16 cellular contexts compared by ENCODE assay signal in the genomic region with DNA sequence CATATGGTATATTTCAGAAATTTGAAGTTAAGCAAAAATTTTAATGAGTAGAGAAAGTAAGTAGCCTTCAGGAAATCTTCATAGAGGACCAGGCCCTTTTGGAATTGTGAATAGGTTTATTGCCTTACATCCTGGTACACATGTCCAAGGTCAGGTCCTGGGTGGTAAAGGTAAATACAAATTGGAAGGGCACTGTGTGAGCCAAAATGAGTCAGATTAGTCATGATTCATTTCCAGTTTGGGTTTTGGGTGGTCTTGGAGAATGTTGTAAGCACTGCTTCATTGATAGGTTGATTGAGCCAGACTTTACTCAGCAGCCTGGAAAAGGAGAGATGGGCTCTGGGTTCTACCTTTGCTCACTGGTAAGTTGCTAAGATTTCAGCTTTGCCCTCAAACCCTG.
DNase-seq lines count a peak whose midpoint lies in the region; ATAC-seq, FAIRE-seq and TF ChIP-seq lines count a peak whose summit lies in the region.
"Had no signal": no experiment of that assay in that cellular context is flagged by ENCODE, and none has a peak within 500 bp of the region (broad histone marks: within the 10 kb centered on the region; RNA-seq: fewer than 3 reads in every experiment).

No MANE protein-coding gene starts in this region.

- H3K9me3 ChIP-seq in cardiac muscle cell (ENCODE audit: low read depth) (no peaks in the 10 kb centered on the region), T-helper 17 cell (ENCODE audit: control insufficient read depth, low read length, poor library complexity, severe bottlenecking) (no peaks in the 10 kb centered on the region), HepG2 (ENCODE audit: low read length) (no peaks in the 10 kb centered on the region)
- H3K9me3 ChIP-seq: spleen had no signal

- no peak overlapping the region; the same call in 1 of the 2 replicates for H3K4me2 ChIP-seq in HepG2 (ENCODE audit: low read depth, low read length)

- peaks cover 86% of the 10 kb centered on the region for H4K20me1 ChIP-seq in HepG2 (ENCODE audit: insufficient read depth, low read length)

- H3K4me3 Mint-ChIP-seq in T-helper 17 cell (no peak overlapping the region), type B pancreatic cell (no peak overlapping the region)

- peak in 1 of 2 experiments; percentile 46; a peak in 1 of 4 replicates for TF ChIP-seq POLR2A in HepG2 (IDR thresholded peaks at IDR 0.05; ENCODE audit: insufficient read depth in 1 of 2, low read depth in 2 of 2, low read length in 2 of 2)

- TF ChIP-seq EP300 in HepG2 (IDR thresholded peaks at IDR 0.05; ENCODE audit: low read depth in 2 of 2, low read length in 2 of 2): no peak
- no peak for TF ChIP-seq EP300 in HepG2 (CRISPR knock-in tag; IDR thresholded peaks at IDR 0.05; ENCODE audit: borderline replicate concordance)

- peaks cover 54% of the 10 kb centered on the region for H3K4me1 Mint-ChIP-seq in T-helper 17 cell
- peaks cover 33% of the 10 kb centered on the region for H3K4me1 Mint-ChIP-seq in type B pancreatic cell (ENCODE audit: unreplicated experiment)

- no peak for FAIRE-seq in HepG2 (lab: Jason Lieb, UNC)

- H3K27me3 Mint-ChIP-seq in T-helper 17 cell: no peaks in the 10 kb centered on the region
- no peaks in the 10 kb centered on the region for H3K27me3 Mint-ChIP-seq in type B pancreatic cell

- peaks cover 8% of the 10 kb centered on the region for H3K4me1 ChIP-seq in cardiac muscle cell (ENCODE audit: low read depth)
- H3K4me1 ChIP-seq in HepG2 (ENCODE audit: insufficient read depth, low read length): peaks cover 82% of the 10 kb centered on the region

- no peak overlapping the region for H3K4me3 ChIP-seq in cardiac muscle cell
- H3K4me3 ChIP-seq in HepG2 (replicated peaks in 1 of 3; ENCODE audit: insufficient read depth in 1 of 3, low read depth in 2 of 3, low read length in 3 of 3): no peak overlapping the region

- H3K27me3 ChIP-seq in cardiac muscle cell: no peaks in the 10 kb centered on the region
- H3K27me3 ChIP-seq in HepG2 (ENCODE audit: control insufficient read depth in 1 of 2, insufficient read depth in 2 of 2, low read length in 2 of 2): no peaks in the 10 kb centered on the region
- H3K27me3 ChIP-seq: spleen had no signal

- H3K9me3 Mint-ChIP-seq in type B pancreatic cell: no peaks in the 10 kb centered on the region

- no peak for TF ChIP-seq RAD21 in HepG2 (CRISPR knock-in tag; IDR thresholded peaks at IDR 0.05)

- no peak overlapping the region for H3K9ac ChIP-seq in HepG2 (ENCODE audit: insufficient read depth, low read depth, low read length)

- H3K27ac Mint-ChIP-seq in T-helper 17 cell (peak overlapping the region; percentile 68), type B pancreatic cell (peak overlapping the region; percentile 53)

- TF ChIP-seq CTCF in cardiac muscle cell (IDR thresholded peaks at IDR 0.05; ENCODE audit: low read depth, low read length) (no peak), HepG2 (CRISPR knock-in tag; IDR thresholded peaks at IDR 0.05) (no peak), type B pancreatic cell (conservative IDR thresholded peaks at IDR 0.05) (no peak)

- H3K79me2 ChIP-seq in HepG2 (ENCODE audit: insufficient read depth, low read length): peaks cover 66% of the 10 kb centered on the region

- no peaks in the 10 kb centered on the region for H3K36me3 Mint-ChIP-seq in T-helper 17 cell (ENCODE audit: low read depth)
- H3K36me3 Mint-ChIP-seq in type B pancreatic cell: peaks cover 45% of the 10 kb centered on the region

- peaks cover 25% of the 10 kb centered on the region for H3K36me3 ChIP-seq in cardiac muscle cell
- H3K36me3 ChIP-seq in HepG2 (replicated peaks in 1 of 2; ENCODE audit: control insufficient read depth in 1 of 2, insufficient read depth in 2 of 2, low read length in 2 of 2): peaks cover 6 to 24% of the 10 kb centered on the region in 2 experiments; a peak in 4 of 5 replicates

- CTCF ChIA-PET in HepG2 (lab: Yijun Ruan, JAX; ENCODE audit: low intra/inter-chr PET ratio, low total read pairs): no interaction called here

- in situ Hi-C loops in HepG2 (cut with HindIII; ENCODE audit: extremely low pct_ligation_motif_present, low pct_unique_long_range_greater_than_20kb): no loop called here

- ATAC-seq in left cardiac atrium (no peak), T-helper 17 cell (no peak), HepG2 (no peak; the same call in 2 of the 3 replicates)
- ATAC-seq: SK-N-SH treated with all-trans-retinoic acid at 6 μM for 48 hours had no signal

- DNase-seq in cardiac muscle cell (ENCODE audit: low read depth in 1 of 2, low spot score in 1 of 2): no peak
- DNase-seq in left cardiac atrium: no peak
- DNase-seq in T-helper 17 cell: no peak
- peak; percentile 44 for DNase-seq in HepG2 (ENCODE audit: low spot score)
- no peak for DNase-seq in type B pancreatic cell (ENCODE audit: extremely low spot score, unreplicated experiment)
- DNase-seq in germinal center (ENCODE audit: low spot score): no peak
- no peak for DNase-seq in DMS114 treated with DMSO at 0.1 percent for 48 hours (lab: John Stamatoyannopoulos, UW; ENCODE audit: unreplicated experiment)
- no peak for DNase-seq in AG20443 (ENCODE audit: low spot score)
- DNase-seq: activated naive CD4-positive, alpha-beta T cell; DMS 273 treated with DMSO at 0.1 percent for 48 hours; effector CD4-positive, alpha-beta T cell; hypothalamus; NCI-H1930; NCI-H524; spleen had no signal

- H3K27ac ChIP-seq in cardiac muscle cell: peak overlapping the region; percentile 42
- H3K27ac ChIP-seq in HepG2 (ENCODE audit: extremely low read length, insufficient read depth, low read length): no peak overlapping the region

- POLR2A ChIA-PET in HepG2 (lab: Yijun Ruan, JAX): interaction anchor here (1.3 kb wide), 1 partner anchor 11 kb away, joined by 3 read pairs; no protein-coding TSS in a partner anchor

- intact Hi-C loops in left cardiac atrium (cut with DNase I) (no loop called here), HepG2 (cut with micrococcal nuclease; ENCODE audit: unreplicated experiment) (no loop called here)

- H2AFZ ChIP-seq in HepG2 (ENCODE audit: low read length): no peak overlapping the region

- BruUV-seq in HepG2 (replicated peaks; lab: Mats Ljungman, UMichigan): no TSS peak

TF ChIP-seq in HepG2, 621 proteins besides CTCF, POLR2A, EP300 and RAD21 (continues in another document):
- TF ChIP-seq, protein P1, sequence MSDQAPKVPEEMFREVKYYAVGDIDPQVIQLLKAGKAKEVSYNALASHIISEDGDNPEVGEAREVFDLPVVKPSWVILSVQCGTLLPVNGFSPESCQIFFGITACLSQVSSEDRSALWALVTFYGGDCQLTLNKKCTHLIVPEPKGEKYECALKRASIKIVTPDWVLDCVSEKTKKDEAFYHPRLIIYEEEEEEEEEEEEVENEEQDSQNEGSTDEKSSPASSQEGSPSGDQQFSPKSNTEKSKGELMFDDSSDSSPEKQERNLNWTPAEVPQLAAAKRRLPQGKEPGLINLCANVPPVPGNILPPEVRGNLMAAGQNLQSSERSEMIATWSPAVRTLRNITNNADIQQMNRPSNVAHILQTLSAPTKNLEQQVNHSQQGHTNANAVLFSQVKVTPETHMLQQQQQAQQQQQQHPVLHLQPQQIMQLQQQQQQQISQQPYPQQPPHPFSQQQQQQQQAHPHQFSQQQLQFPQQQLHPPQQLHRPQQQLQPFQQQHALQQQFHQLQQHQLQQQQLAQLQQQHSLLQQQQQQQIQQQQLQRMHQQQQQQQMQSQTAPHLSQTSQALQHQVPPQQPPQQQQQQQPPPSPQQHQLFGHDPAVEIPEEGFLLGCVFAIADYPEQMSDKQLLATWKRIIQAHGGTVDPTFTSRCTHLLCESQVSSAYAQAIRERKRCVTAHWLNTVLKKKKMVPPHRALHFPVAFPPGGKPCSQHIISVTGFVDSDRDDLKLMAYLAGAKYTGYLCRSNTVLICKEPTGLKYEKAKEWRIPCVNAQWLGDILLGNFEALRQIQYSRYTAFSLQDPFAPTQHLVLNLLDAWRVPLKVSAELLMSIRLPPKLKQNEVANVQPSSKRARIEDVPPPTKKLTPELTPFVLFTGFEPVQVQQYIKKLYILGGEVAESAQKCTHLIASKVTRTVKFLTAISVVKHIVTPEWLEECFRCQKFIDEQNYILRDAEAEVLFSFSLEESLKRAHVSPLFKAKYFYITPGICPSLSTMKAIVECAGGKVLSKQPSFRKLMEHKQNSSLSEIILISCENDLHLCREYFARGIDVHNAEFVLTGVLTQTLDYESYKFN (CRISPR knock-in tag; conservative IDR thresholded peaks at IDR 0.05): 0 out of 2 replicates have a peak, but pooled peaks have one; percentile 29
- TF ChIP-seq, protein P2, sequence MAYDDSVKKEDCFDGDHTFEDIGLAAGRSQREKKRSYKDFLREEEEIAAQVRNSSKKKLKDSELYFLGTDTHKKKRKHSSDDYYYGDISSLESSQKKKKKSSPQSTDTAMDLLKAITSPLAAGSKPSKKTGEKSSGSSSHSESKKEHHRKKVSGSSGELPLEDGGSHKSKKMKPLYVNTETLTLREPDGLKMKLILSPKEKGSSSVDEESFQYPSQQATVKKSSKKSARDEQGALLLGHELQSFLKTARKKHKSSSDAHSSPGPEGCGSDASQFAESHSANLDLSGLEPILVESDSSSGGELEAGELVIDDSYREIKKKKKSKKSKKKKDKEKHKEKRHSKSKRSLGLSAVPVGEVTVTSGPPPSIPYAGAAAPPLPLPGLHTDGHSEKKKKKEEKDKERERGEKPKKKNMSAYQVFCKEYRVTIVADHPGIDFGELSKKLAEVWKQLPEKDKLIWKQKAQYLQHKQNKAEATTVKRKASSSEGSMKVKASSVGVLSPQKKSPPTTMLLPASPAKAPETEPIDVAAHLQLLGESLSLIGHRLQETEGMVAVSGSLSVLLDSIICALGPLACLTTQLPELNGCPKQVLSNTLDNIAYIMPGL (CRISPR knock-in tag; IDR thresholded peaks at IDR 0.05; ENCODE audit: borderline replicate concordance in 1 of 2, low read depth in 1 of 2): no peak
- no peak for TF ChIP-seq YY1 (IDR thresholded peaks at IDR 0.05; ENCODE audit: insufficient read depth, insufficient replicate concordance, low read depth, low read length)
- TF ChIP-seq FOXA3 (CRISPR knock-in tag; IDR thresholded peaks at IDR 0.05): peak; percentile 65
- TF ChIP-seq FOXP1 (IDR thresholded peaks at IDR 0.05): no peak
- 0 out of 2 replicates have a peak, but pooled peaks have one; percentile 18 for TF ChIP-seq FOXP1 (CRISPR knock-in tag; IDR thresholded peaks at IDR 0.05)
- no peak for TF ChIP-seq ZNF567 (CRISPR knock-in tag; IDR thresholded peaks at IDR 0.05; ENCODE audit: borderline replicate concordance)
- TF ChIP-seq RBM22 (optimal IDR thresholded peaks at IDR 0.05; ENCODE audit: low read length): peak; percentile 77
